18 cellular contexts compared by ENCODE assay signal in the genomic region with DNA sequence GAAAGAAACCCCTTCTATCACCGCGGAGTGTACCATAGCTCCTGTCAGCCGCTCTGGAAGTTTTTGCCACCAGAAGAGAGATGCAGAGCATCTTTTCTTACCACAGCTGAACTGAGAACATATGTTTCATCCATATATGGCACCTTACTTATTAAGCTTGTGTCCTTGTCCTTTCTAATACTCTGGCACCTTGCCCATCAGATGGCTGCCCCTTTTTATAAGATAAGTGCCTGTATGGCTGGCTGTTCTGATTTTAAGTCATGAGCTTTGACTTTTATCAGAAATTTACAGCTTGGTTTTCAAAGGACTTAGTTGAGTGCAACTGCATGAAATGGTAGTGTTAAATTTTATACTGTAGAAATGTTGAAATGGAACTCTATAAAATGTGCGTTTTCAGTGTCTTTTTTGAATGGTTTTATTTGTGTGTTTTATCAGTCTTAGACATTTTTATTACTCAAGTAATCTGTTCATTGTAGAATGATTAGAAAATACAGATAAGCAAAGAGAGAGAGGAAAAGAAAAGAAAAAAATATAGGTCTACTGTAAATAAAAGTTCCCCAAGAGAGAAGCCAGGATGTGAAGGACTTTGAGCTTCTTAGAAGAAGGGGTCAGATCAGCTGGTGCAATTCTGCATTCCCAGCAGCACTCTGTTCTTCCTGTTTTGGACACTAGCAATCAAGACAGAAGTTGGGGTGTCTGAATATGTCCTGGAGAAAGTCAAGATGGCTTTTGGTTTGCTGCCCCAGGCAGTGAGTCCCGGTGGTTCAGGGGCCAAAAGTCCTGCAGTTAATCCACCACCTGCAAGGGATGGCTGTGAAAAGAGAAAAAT. TPM values are rescaled to one million over a fixed set of nuclear protein-coding genes. Genes with fewer than 3 reads are reported as not detected.
DNase-seq lines count a peak whose midpoint lies in the region; ATAC-seq and TF ChIP-seq lines count a peak whose summit lies in the region.
"Had no signal": no experiment of that assay in that cellular context is flagged by ENCODE, and none has a peak within 500 bp of the region (broad histone marks: within the 10 kb centered on the region; RNA-seq: fewer than 3 reads in every experiment).

No MANE protein-coding gene starts in this region.

- no peak for DNase-seq in activated T-cell treated with anti-CD3 and anti-CD28 coated beads, Interleukin-2, amount 50 U/mL, for 72 hours
- no peak for DNase-seq in activated T-cell treated with anti-CD3 and anti-CD28 coated beads, Interleukin-2, amount 50 U/mL, for 1 hour
- DNase-seq in WTC11 (ENCODE audit: low spot score): no peak
- no peak for DNase-seq in NCI-H146 treated with DMSO at 0.1 percent for 48 hours (lab: John Stamatoyannopoulos, UW; ENCODE audit: unreplicated experiment)
- DNase-seq in RWPE1 (ENCODE audit: low spot score): no peak
- DNase-seq: ACHN; activated CD4-positive, CD25-positive, alpha-beta regulatory T cell; activated CD8-positive, alpha-beta memory T cell treated with anti-CD3 and anti-CD28 coated beads for 24 hours; effector CD8-positive, alpha-beta T cell; islet precursor cell; NCI-H187 treated with DMSO at 0.1 percent for 48 hours; NCI-H526 treated with DMSO at 0.1 percent for 48 hours; retina had no signal

- H3K4me3 ChIP-seq in Loucy (ENCODE audit: low read length, poor library complexity, severe bottlenecking) (no peak overlapping the region), skeletal muscle tissue (ENCODE audit: low read length in 3 of 3) (no peak overlapping the region)

- H3K36me3 Mint-ChIP-seq in activated T-cell treated with anti-CD3 and anti-CD28 coated beads, Interleukin-2, amount 50 U/mL, for 72 hours (ENCODE audit: insufficient read depth in 2 of 2): no peaks in the 10 kb centered on the region
- H3K36me3 Mint-ChIP-seq in WTC11: no peaks in the 10 kb centered on the region; the same call in 1 of the 2 replicates

- H3K9me2 ChIP-seq in Loucy (replicated peaks; ENCODE audit: low read depth, low read length): no peaks in the 10 kb centered on the region

- peak overlapping the region; percentile 22 for H3K4me2 ChIP-seq in Loucy (ENCODE audit: low read depth, low read length, poor library complexity, severe bottlenecking)

- H3K9me3 Mint-ChIP-seq in activated T-cell treated with anti-CD3 and anti-CD28 coated beads, Interleukin-2, amount 50 U/mL, for 72 hours: no peaks in the 10 kb centered on the region
- H3K9me3 Mint-ChIP-seq in WTC11: no peaks in the 10 kb centered on the region
- H3K9me3 Mint-ChIP-seq: activated T-helper 2 cell treated with anti-CD3 and anti-CD28 coated beads, Interferon-gamma antibody, Interleukin-2, Interleukin-4, amounts not matched to agents 10 μg/mL and 5 μg/mL and 100 μg/mL, durations not matched to agents 14 hours and 24 hours and 36 hours; T-helper 1 cell treated with Interleukin-12 subunit alpha and Interleukin-12 subunit beta and Interleukin-4 antibody, amounts not matched to agents 30 μg/mL and 1 μg/mL, for 36 hours had no signal

- CTCF ChIA-PET in WTC11 (lab: Charles Lee): interaction anchor here (1.2 kb wide), 1 partner anchor 58 kb away, joined by 3 read pairs; no protein-coding TSS in a partner anchor
- CTCF ChIA-PET in RWPE1 (lab: Yijun Ruan, JAX): interaction anchor here (0.5 to 1.0 kb wide), 5 partner anchors 9 to 96 kb away, joined by 3 to 5 read pairs (median 3); no protein-coding TSS in a partner anchor

- H3K27ac ChIP-seq in skeletal muscle tissue (ENCODE audit: low read depth, low read length) (peak overlapping the region; percentile 20), RWPE1 (no peak overlapping the region)

- peaks cover 28% of the 10 kb centered on the region for H3K79me2 ChIP-seq in Loucy (ENCODE audit: insufficient read depth, low read length)

- POLR2A ChIA-PET in WTC11 (lab: Charles Lee) (no interaction called here), RWPE1 (lab: Yijun Ruan, JAX; ENCODE audit: low non-redundant PET) (no interaction called here)

- no peak overlapping the region for H3K4me3 Mint-ChIP-seq in activated T-cell treated with anti-CD3 and anti-CD28 coated beads, Interleukin-2, amount 50 U/mL, for 72 hours
- H3K4me3 Mint-ChIP-seq in WTC11: no peak overlapping the region
- H3K4me3 Mint-ChIP-seq: T-helper 1 cell treated with Interleukin-12 subunit alpha and Interleukin-12 subunit beta and Interleukin-4 antibody, amounts not matched to agents 30 μg/mL and 1 μg/mL, for 36 hours had no signal

- H3K4me1 Mint-ChIP-seq in activated T-cell treated with anti-CD3 and anti-CD28 coated beads, Interleukin-2, amount 50 U/mL, for 72 hours (ENCODE audit: low read depth): peaks cover 36% of the 10 kb centered on the region
- H3K4me1 Mint-ChIP-seq in WTC11: peaks cover 31% of the 10 kb centered on the region

- no peaks in the 10 kb centered on the region for H3K36me3 ChIP-seq in Loucy (ENCODE audit: insufficient read depth, low read length)
- no peaks in the 10 kb centered on the region for H3K36me3 ChIP-seq in skeletal muscle tissue (ENCODE audit: control insufficient read depth in 3 of 3, insufficient read depth in 3 of 3, low read length in 3 of 3)

- TF ChIP-seq CTCF in Loucy (conservative IDR thresholded peaks at IDR 0.05; ENCODE audit: low read length) (no peak), WTC11 (IDR thresholded peaks at IDR 0.05) (no peak), RWPE1 (conservative IDR thresholded peaks at IDR 0.05; ENCODE audit: low read depth) (no peak)

- no peaks in the 10 kb centered on the region for H3K27me3 Mint-ChIP-seq in activated T-cell treated with anti-CD3 and anti-CD28 coated beads, Interleukin-2, amount 50 U/mL, for 72 hours (ENCODE audit: low read depth)
- no peaks in the 10 kb centered on the region for H3K27me3 Mint-ChIP-seq in WTC11 (ENCODE audit: low read depth)

- H3K9ac ChIP-seq in Loucy (ENCODE audit: low read depth, low read length, poor library complexity, severe bottlenecking) (peak overlapping the region; percentile 3), skeletal muscle tissue (ENCODE audit: low read depth in 1 of 3, low read length in 3 of 3) (no peak overlapping the region)

- H2AFZ ChIP-seq in Loucy (ENCODE audit: low read length): no peak overlapping the region

- peak overlapping the region; percentile 59 for H3K27ac Mint-ChIP-seq in activated T-cell treated with anti-CD3 and anti-CD28 coated beads, Interleukin-2, amount 50 U/mL, for 72 hours
- H3K27ac Mint-ChIP-seq in WTC11: peak overlapping the region; percentile 29; the same call in 1 of the 2 replicates
- H3K27ac Mint-ChIP-seq: activated T-helper 2 cell treated with anti-CD3 and anti-CD28 coated beads, Interferon-gamma antibody, Interleukin-2, Interleukin-4, amounts not matched to agents 10 μg/mL and 5 μg/mL and 100 μg/mL, durations not matched to agents 14 hours and 24 hours and 36 hours; T-helper 1 cell treated with Interleukin-12 subunit alpha and Interleukin-12 subunit beta and Interleukin-4 antibody, amounts not matched to agents 30 μg/mL and 1 μg/mL, for 36 hours had no signal

- H3K27me3 ChIP-seq in Loucy (ENCODE audit: insufficient read depth, low read length, poor library complexity, severe bottlenecking) (no peaks in the 10 kb centered on the region), skeletal muscle tissue (ENCODE audit: control insufficient read depth in 3 of 3, insufficient read depth in 3 of 3, low read length in 3 of 3) (no peaks in the 10 kb centered on the region)

- no peaks in the 10 kb centered on the region for H4K20me1 ChIP-seq in Loucy (ENCODE audit: insufficient read depth, low read length, poor library complexity, severe bottlenecking)

- no peak for ATAC-seq in activated T-cell treated with anti-CD3 and anti-CD28 coated beads, Interleukin-2, amount 50 U/mL, for 72 hours (replicated peaks in 1 of 2)
- ATAC-seq in WTC11 (no peak), HG03196 (IDR thresholded peaks at IDR 0.05; ENCODE audit: unreplicated experiment) (no peak)

- H3K4me1 ChIP-seq in Loucy (ENCODE audit: insufficient read depth, low read length, poor library complexity, severe bottlenecking) (peaks cover 41% of the 10 kb centered on the region), skeletal muscle tissue (ENCODE audit: control insufficient read depth in 3 of 3, insufficient read depth in 3 of 3, low read length in 3 of 3) (peaks cover 35 to 47% (median 40%) of the 10 kb centered on the region in 3 donors)

- H3F3A ChIP-seq in Loucy (ENCODE audit: low read depth): no peaks in the 10 kb centered on the region

- H3K9me3 ChIP-seq in Loucy (ENCODE audit: insufficient read depth, low read depth, low read length) (no peaks in the 10 kb centered on the region), skeletal muscle tissue (ENCODE audit: control insufficient read depth in 3 of 3, low read length in 3 of 3) (no peaks in the 10 kb centered on the region)

TF ChIP-seq in WTC11, 78 proteins besides CTCF, POLR2A, EP300 and RAD21:
- TF ChIP-seq FOXJ3 (CRISPR knock-in tag; IDR thresholded peaks at IDR 0.05; ENCODE audit: borderline replicate concordance): no peak
TF ChIP-seq in WTC11: peak in this region for 0.

RNA-seq across cellular contexts. Expression of a gene that starts 38.8 kb away (rescaled TPM):
- 10 to 100 TPM; 24.0 to 24.3 TPM for total RNA-seq in activated T-cell treated with anti-CD3 and anti-CD28 coated beads, Interleukin-2, amount 50 U/mL, for 72 hours
- 19.1 to 22.3 TPM (median 21.8 TPM) in 3 replicates for total RNA-seq in WTC11 (2021)
- 28.7 TPM for total RNA-seq in skeletal muscle tissue
